1 cellular context compared by ENCODE assay signal in genomic region chr2:217077841-217078407, GRCh38.
TF ChIP-seq lines count a peak whose summit lies in the region.

No MANE protein-coding gene starts in this region.

TF ChIP-seq in K562, 482 proteins besides CTCF, POLR2A, EP300 and RAD21 (continues in another document):
- no peak for TF ChIP-seq YBX1 (IDR thresholded peaks at IDR 0.05)
- TF ChIP-seq ZSCAN29 (IDR thresholded peaks at IDR 0.05): no peak
- no peak for TF ChIP-seq TSHZ1 (CRISPR knock-in tag; IDR thresholded peaks at IDR 0.05)
- TF ChIP-seq E2F5 (CRISPR knock-in tag; IDR thresholded peaks at IDR 0.05): no peak
- TF ChIP-seq ELF4 (CRISPR knock-in tag; IDR thresholded peaks at IDR 0.05): 0 out of 2 replicates have a peak, but pooled peaks have one; percentile 42
- peak in 1 of 2 experiments; percentile 68; a peak in 2 of 4 replicates for TF ChIP-seq HDAC1 (IDR thresholded peaks at IDR 0.05)
- TF ChIP-seq ZNF445 (CRISPR knock-in tag; IDR thresholded peaks at IDR 0.05; ENCODE audit: low read depth): no peak
- TF ChIP-seq MCM2 (IDR thresholded peaks at IDR 0.05; ENCODE audit: low read depth): no peak
- no peak for TF ChIP-seq ZNF436 (CRISPR knock-in tag; IDR thresholded peaks at IDR 0.05)
- TF ChIP-seq ATF2 (CRISPR knock-in tag; IDR thresholded peaks at IDR 0.05): no peak
- peak; percentile 95 for TF ChIP-seq CBFA2T3 (IDR thresholded peaks at IDR 0.05)
- TF ChIP-seq ZNF232 (CRISPR knock-in tag; IDR thresholded peaks at IDR 0.05): no peak
- TF ChIP-seq HMBOX1 (IDR thresholded peaks at IDR 0.05): peak; percentile 61
- no peak for TF ChIP-seq NCOA4 (IDR thresholded peaks at IDR 0.05; ENCODE audit: partially characterized antibody)
- no peak for TF ChIP-seq CEBPZ (IDR thresholded peaks at IDR 0.05; ENCODE audit: borderline replicate concordance, low read depth, low read length)
- TF ChIP-seq CCNT2 (IDR thresholded peaks at IDR 0.05; ENCODE audit: borderline replicate concordance, extremely low read depth, insufficient read length, low read depth, low read length): peak; percentile 74
- no peak for TF ChIP-seq WHSC1 (IDR thresholded peaks at IDR 0.05; ENCODE audit: low read length)
- no peak for TF ChIP-seq ZNF197 (CRISPR knock-in tag; IDR thresholded peaks at IDR 0.05; ENCODE audit: low read depth)
- no peak for TF ChIP-seq SAP30 (IDR thresholded peaks at IDR 0.05; ENCODE audit: borderline replicate concordance, insufficient read depth, low read depth, low read length, poor library complexity, severe bottlenecking)
- no peak for TF ChIP-seq ZHX1 (conservative IDR thresholded peaks at IDR 0.05; ENCODE audit: low read length)
- TF ChIP-seq MAX (CRISPR knock-in tag; IDR thresholded peaks at IDR 0.05): no peak
- 0 out of 2 replicates have a peak, but pooled peaks have one; percentile 51 for TF ChIP-seq ZNF592 (IDR thresholded peaks at IDR 0.05)
- TF ChIP-seq PRPF4 (IDR thresholded peaks at IDR 0.05; ENCODE audit: insufficient read depth, low read depth, low read length, poor library complexity, severe bottlenecking): no peak
- no peak for TF ChIP-seq ZNF507 (tag; conservative IDR thresholded peaks at IDR 0.05)
- no peak for TF ChIP-seq ZBTB33 (CRISPR knock-in tag; IDR thresholded peaks at IDR 0.05)
- no peak for TF ChIP-seq PATZ1 (CRISPR knock-in tag; IDR thresholded peaks at IDR 0.05; ENCODE audit: borderline replicate concordance)
- peak in 1 of 2 experiments; percentile 34; a peak in 1 of 4 replicates for TF ChIP-seq ZNF639 (CRISPR knock-in tag; conservative IDR thresholded peaks at IDR 0.05 in 1 of 2, IDR thresholded peaks at IDR 0.05 in 1 of 2)
- TF ChIP-seq BDP1 (IDR thresholded peaks at IDR 0.05; ENCODE audit: insufficient read depth, insufficient read length): no peak
- no peak for TF ChIP-seq ZFP30 (CRISPR knock-in tag; IDR thresholded peaks at IDR 0.05; ENCODE audit: borderline replicate concordance)
- TF ChIP-seq ARHGAP35 (IDR thresholded peaks at IDR 0.05; ENCODE audit: partially characterized antibody): no peak
- TF ChIP-seq ZBED1 (IDR thresholded peaks at IDR 0.05): no peak
- TF ChIP-seq KDM1A (IDR thresholded peaks at IDR 0.05): peak; percentile 61 to 75; a peak in 3 of 4 replicates
